Comparison of ENCODE assay signal across 9 cellular contexts in the genomic region with DNA sequence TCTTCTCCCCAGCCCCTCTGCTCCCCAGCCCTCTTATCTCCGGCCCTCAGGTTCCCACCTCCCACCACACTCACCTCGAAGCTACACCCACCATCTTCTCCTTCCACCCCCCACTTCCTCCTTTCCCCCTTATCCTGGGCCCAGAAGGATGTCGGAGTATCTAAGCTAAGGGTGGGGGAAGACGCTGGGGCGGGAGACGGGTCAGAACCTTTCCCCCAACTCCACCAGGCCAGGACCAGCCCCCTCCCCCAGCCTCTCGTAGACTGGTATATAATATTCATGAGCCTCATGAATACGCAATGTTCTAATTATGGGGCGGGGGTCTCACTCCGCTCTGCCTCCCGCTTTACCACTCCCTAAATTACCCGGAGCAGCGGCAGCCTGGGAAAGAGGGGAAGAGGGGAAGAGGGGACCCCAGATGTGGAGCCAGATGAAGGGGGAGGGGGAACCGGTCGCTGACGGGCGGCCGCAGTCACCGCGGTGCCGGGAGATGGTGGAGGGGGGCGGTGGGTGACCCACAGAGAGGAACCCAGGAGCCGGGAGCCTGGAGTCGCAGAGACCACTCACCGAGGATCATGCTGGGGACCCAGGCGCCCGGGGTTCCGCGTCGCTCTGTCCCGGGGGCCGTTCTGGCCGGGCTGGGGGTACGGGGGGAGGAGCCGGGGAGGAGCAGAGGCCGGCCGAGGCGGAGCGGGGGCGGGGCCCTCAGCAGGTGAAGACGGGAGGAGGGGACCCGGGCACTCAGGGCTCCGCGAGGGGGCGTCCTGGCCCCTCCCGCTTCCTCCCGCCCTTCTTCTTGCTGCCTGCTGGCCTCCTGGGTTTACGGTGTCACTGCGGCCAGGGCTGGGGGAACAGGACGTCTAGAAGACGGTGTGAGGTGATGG. TPM values are rescaled to one million over a fixed set of nuclear protein-coding genes. Genes with fewer than 3 reads are reported as not detected.
DNase-seq lines count a peak whose midpoint lies in the region; ATAC-seq, FAIRE-seq and TF ChIP-seq lines count a peak whose summit lies in the region.
"Had no signal": no experiment of that assay in that cellular context is flagged by ENCODE, and none has a peak within 500 bp of the region (broad histone marks: within the 10 kb centered on the region; RNA-seq: fewer than 3 reads in every experiment).

No MANE protein-coding gene starts in this region.

- peak overlapping the region; percentile 85 for H3K4me2 ChIP-seq in Karpas-422 (ENCODE audit: low read depth, low read length, poor library complexity, severe bottlenecking)

- peaks cover 51% of the 10 kb centered on the region for H3K4me1 ChIP-seq in Karpas-422 (ENCODE audit: low read length)

- no peaks in the 10 kb centered on the region for H3K27me3 ChIP-seq in Karpas-422 (ENCODE audit: low read length)
- no peaks in the 10 kb centered on the region for H3K27me3 ChIP-seq in kidney epithelial cell (ENCODE audit: control insufficient read depth, insufficient read depth, low read length)

- H3K4me3 ChIP-seq in Karpas-422 (ENCODE audit: low read length), result peak overlapping the region; percentile 77
- H3K4me3 ChIP-seq in kidney epithelial cell (ENCODE audit: low read depth, low read length), result peak overlapping the region; percentile 39

- peak; percentile 39 for TF ChIP-seq CTCF in kidney epithelial cell (IDR thresholded peaks at IDR 0.05; ENCODE audit: insufficient read depth, low read length, poor library complexity, severe bottlenecking)

- H3K9me2 ChIP-seq in Karpas-422 (replicated peaks; ENCODE audit: insufficient read depth, low read length), result no peaks in the 10 kb centered on the region

- DNase-seq in GM12891 (ENCODE audit: insufficient read length, low spot score) (peak; percentile 88), Karpas-422 (peak; percentile 91), T-helper 2 cell (peak; percentile 45 to 70 (median 60)), astrocyte of the hippocampus (ENCODE audit: low read depth, low spot score) (peak; percentile 57), kidney epithelial cell (ENCODE audit: low read depth) (no peak), GM03348 (ENCODE audit: low spot score) (no peak)
- peak; percentile 57 for DNase-seq in stimulated activated CD8-positive, alpha-beta memory T cell treated with anti-CD3 and anti-CD28 coated beads, Interleukin-12 subunit alpha, Interleukin-12 subunit beta, amount 100 ng/mL, for 4 hours (ENCODE audit: low read depth)

- peak overlapping the region; percentile 75 for H2AFZ ChIP-seq in Karpas-422 (ENCODE audit: low read length)

- H3K9ac ChIP-seq in Karpas-422 (ENCODE audit: low read length), result peak overlapping the region; percentile 70

- no peak for ATAC-seq in HG03469 (IDR thresholded peaks at IDR 0.05; ENCODE audit: unreplicated experiment)

- peaks cover 2% of the 10 kb centered on the region; the same call in 1 of the 2 replicates for H3K79me2 ChIP-seq in Karpas-422 (ENCODE audit: low read length)

- TF ChIP-seq POLR2A in GM12891 (IDR thresholded peaks at IDR 0.05; ENCODE audit: low read depth, low read length), result no peak

- H3K36me3 ChIP-seq in Karpas-422 (ENCODE audit: insufficient read depth, low read length) (no peaks in the 10 kb centered on the region), kidney epithelial cell (ENCODE audit: control insufficient read depth, insufficient read depth, low read length) (no peaks in the 10 kb centered on the region)

- FAIRE-seq in GM12891 (lab: Jason Lieb, UNC), result no peak

- H3K27ac ChIP-seq in Karpas-422 (ENCODE audit: low read length), result peak overlapping the region; percentile 43; the same call in 1 of the 2 replicates

- H3K9me3 ChIP-seq in Karpas-422 (ENCODE audit: low read length), result no peaks in the 10 kb centered on the region

- H4K20me1 ChIP-seq in Karpas-422 (ENCODE audit: insufficient read depth, low read depth, low read length), result no peaks in the 10 kb centered on the region

TF ChIP-seq in GM12891, 5 proteins besides CTCF, POLR2A, EP300 and RAD21:
- TF ChIP-seq POLR2AphosphoS5 (IDR thresholded peaks at IDR 0.05; ENCODE audit: low read depth, low read length) (no peak), TAF1 (IDR thresholded peaks at IDR 0.05; ENCODE audit: low read depth, low read length) (no peak), SPI1 (IDR thresholded peaks at IDR 0.05; ENCODE audit: low read depth, low read length) (peak; percentile 14; the same call in 1 of the 2 replicates), PAX5 (IDR thresholded peaks at IDR 0.05; ENCODE audit: insufficient read depth, low read length, severe bottlenecking) (no peak)

RNA-seq across cellular contexts. Expression of gene ZNF385A, which starts 6.4 kb away (rescaled TPM):
- 7.9 TPM for polyA plus RNA-seq in GM12891 (2012; ENCODE audit: low read depth, missing spikeins)
- total RNA-seq in Karpas-422 (2014; rRNA removed; shearing (Covaris generic); ENCODE audit: low replicate concordance), result 4.1 and 12.2 TPM in 2 replicates
- total RNA-seq in kidney epithelial cell, result 5.6 and 11.6 TPM in 2 replicates

RNA-seq across cellular contexts. Expression of gene GPR84, which starts 26.6 kb away (rescaled TPM):
- polyA plus RNA-seq in GM12891 (2012; ENCODE audit: low read depth, missing spikeins), result 2.9 TPM
- total RNA-seq in Karpas-422 (2014; rRNA removed; shearing (Covaris generic); ENCODE audit: low replicate concordance), result 0.29 TPM in 1 of 2 replicates, not detected in the other
- total RNA-seq in kidney epithelial cell, result not detected in 2 replicates
- total RNA-seq: SK-MEL-5 had no signal

RNA-seq across cellular contexts. Expression of gene ITGA5, which starts 28.2 kb away (rescaled TPM):
- 8.4 TPM for polyA plus RNA-seq in GM12891 (2012; ENCODE audit: low read depth, missing spikeins)
- not detected in 2 replicates for total RNA-seq in Karpas-422 (2014; rRNA removed; shearing (Covaris generic); ENCODE audit: low replicate concordance)
- 109 and 120 TPM in 2 replicates for total RNA-seq in kidney epithelial cell

Comparison
In these comparisons a context has a peak if more than half of its experiments do, and no peak if none do; other contexts are left out.
1. DNase-seq: peak in GM12891 (single experiment), Karpas-422 (single experiment), T-helper 2 cell (5 of 5), astrocyte of the hippocampus (single experiment) and stimulated activated CD8-positive, alpha-beta memory T cell treated with anti-CD3 and anti-CD28 coated beads, Interleukin-12 subunit alpha, Interleukin-12 subunit beta, amount 100 ng/mL, for 4 hours (single experiment); none in kidney epithelial cell (single experiment) and GM03348 (single experiment).
2. RNA of gene ITGA5, which starts 28.2 kb away (total RNA-seq): 109 to 120 TPM in kidney epithelial cell; not detected in Karpas-422; every median in the first group is over 100 times any median in the second.